7 cellular contexts compared by ENCODE assay signal in genomic region chr11:116787436-116787785, GRCh38. TPM values are rescaled to one million over a fixed set of nuclear protein-coding genes. Genes with fewer than 3 reads are reported as not detected.
A peak's percentile ranks its signal among the peaks of the same experiment; 100 is the strongest.
DNase-seq lines count a peak whose midpoint lies in the region; ATAC-seq, FAIRE-seq and TF ChIP-seq lines count a peak whose summit lies in the region.

No MANE protein-coding gene starts in this region.

- peak overlapping the region; percentile 91 for H3K4me2 ChIP-seq in PC-9

- CTCF ChIA-PET in PC-9 (lab: Charles Lee), result interaction anchor here (1.0 to 1.2 kb wide), 2 partner anchors 48 to 319 kb away, joined by 4 to 11 read pairs; no protein-coding TSS in a partner anchor

- FAIRE-seq in D721Med (lab: Jason Lieb, UNC), result no peak

- DNase-seq in PC-9 (no peak), esophagus squamous epithelium (lab: John Stamatoyannopoulos, UW) (no peak), prostate gland (ENCODE audit: low spot score) (no peak), NCI-H82 treated with DMSO at 0.1 percent for 48 hours (lab: John Stamatoyannopoulos, UW; ENCODE audit: unreplicated experiment) (no peak), A172 (ENCODE audit: low spot score) (no peak), D721Med (ENCODE audit: insufficient read length, low spot score) (no peak)

- H3K27me3 ChIP-seq in PC-9 (ENCODE audit: insufficient read depth, low read depth), result no peaks in the 10 kb centered on the region
- peaks cover 0 to 11% (median 0%) of the 10 kb centered on the region in 4 donors for H3K27me3 ChIP-seq in esophagus squamous epithelium
- no peaks in the 10 kb centered on the region for H3K27me3 ChIP-seq in prostate gland (replicated peaks; ENCODE audit: insufficient read depth)

- TF ChIP-seq CTCF in PC-9 (conservative IDR thresholded peaks at IDR 0.05) (no peak), esophagus squamous epithelium (IDR thresholded peaks at IDR 0.05) (no peak), prostate gland (IDR thresholded peaks at IDR 0.05) (no peak), D721Med (IDR thresholded peaks at IDR 0.05; ENCODE audit: insufficient read depth, missing control alignments) (no peak)

- no peaks in the 10 kb centered on the region for H4K20me1 ChIP-seq in PC-9 (ENCODE audit: insufficient read depth)

- 0% methylated on average over 5 of the region's 15 CpGs; no CpG with 5 or more reads in 1 of the 2 donors for WGBS in esophagus squamous epithelium, 2 donors
- WGBS in prostate gland, result 0% methylated on average over 15 of the region's 15 CpGs

- peaks cover 12% of the 10 kb centered on the region for H3K4me1 ChIP-seq in PC-9 (replicated peaks; ENCODE audit: insufficient read depth)
- H3K4me1 ChIP-seq in esophagus squamous epithelium, result peaks cover 16 to 35% (median 16%) of the 10 kb centered on the region in 3 donors
- H3K4me1 ChIP-seq in prostate gland (replicated peaks), result peaks cover 3% of the 10 kb centered on the region

- no peaks in the 10 kb centered on the region; the same call in 1 of the 2 replicates for H3F3A ChIP-seq in PC-9 (ENCODE audit: insufficient read depth, low read depth)

- intact Hi-C loops in PC-9 (cut with micrococcal nuclease; ENCODE audit: unreplicated experiment) (loop anchor here (5.0 kb wide), 2 partner anchors 50 to 445 kb away; partner anchors contain the start of genes APOA1, PCSK7 and RNF214), esophagus squamous epithelium (cut with DNase I) (no loop called here), prostate gland (cut with DNase I) (loop anchor here (5.0 kb wide), 2 partner anchors 315 to 445 kb away; partner anchors contain the start of genes PCSK7 and RNF214)

- peaks cover 21% of the 10 kb centered on the region for H3K79me2 ChIP-seq in PC-9 (ENCODE audit: low read depth)

- BruUV-seq in PC-9 (replicated peaks; lab: Mats Ljungman, UMichigan), result no TSS peak

- H3K4me3 ChIP-seq in PC-9, result peak overlapping the region; percentile 76
- peak overlapping the region; percentile 78 to 87 (median 82) for H3K4me3 ChIP-seq in esophagus squamous epithelium
- H3K4me3 ChIP-seq in prostate gland, result peak overlapping the region; percentile 79 to 89

- peak overlapping the region; percentile 95 for H2AFZ ChIP-seq in PC-9

- ATAC-seq in GM21360 (IDR thresholded peaks at IDR 0.05; ENCODE audit: unreplicated experiment), result peak; percentile 13

- no peaks in the 10 kb centered on the region for H3K9me3 ChIP-seq in PC-9 (ENCODE audit: insufficient read depth, low read depth)
- H3K9me3 ChIP-seq in esophagus squamous epithelium, result no peaks in the 10 kb centered on the region
- H3K9me3 ChIP-seq in prostate gland, result no peaks in the 10 kb centered on the region

- TF ChIP-seq POLR2A in esophagus squamous epithelium (IDR thresholded peaks at IDR 0.05) (no peak), prostate gland (IDR thresholded peaks at IDR 0.05) (no peak)

- POLR2A ChIA-PET in PC-9 (lab: Charles Lee; ENCODE audit: unreplicated experiment), result interaction anchor here (0.7 kb wide), 1 partner anchor 339 kb away, joined by 5 read pairs; no protein-coding TSS in a partner anchor

- H3K9me2 ChIP-seq in PC-9 (ENCODE audit: insufficient read depth), result no peaks in the 10 kb centered on the region

- no peak overlapping the region; the same call in 1 of the 2 replicates for H3K27ac ChIP-seq in PC-9
- peak overlapping the region; percentile 88 to 93 (median 91) for H3K27ac ChIP-seq in esophagus squamous epithelium
- peak overlapping the region; percentile 73 to 83 for H3K27ac ChIP-seq in prostate gland

- H3K36me3 ChIP-seq in PC-9 (ENCODE audit: low read depth) (peaks cover 38% of the 10 kb centered on the region), esophagus squamous epithelium (peaks cover 9 to 43% (median 32%) of the 10 kb centered on the region in 3 donors), prostate gland (peaks cover 9 to 10% of the 10 kb centered on the region in 2 donors)

RNA-seq across cellular contexts. Expression of gene ZPR1, which starts 0.4 kb away (rescaled TPM):
- total RNA-seq in PC-9 (2021) (29.6 and 33.0 TPM in 2 replicates), esophagus squamous epithelium (10 to 100 TPM; 22.1 to 31.0 (median 26.2) TPM), prostate gland (10 to 100 TPM; 24.6 to 27.6 TPM)
- 36.6 and 44.7 TPM in 2 replicates for total RNA-seq in A172 (2014; rRNA removed; shearing (Covaris generic))

RNA-seq across cellular contexts. Expression of gene APOA5, which starts 4.3 kb away (rescaled TPM):
- total RNA-seq in PC-9 (2021) (not detected in 2 replicates), esophagus squamous epithelium (not detected), prostate gland (under 1 TPM in 1 of 2 donors, not detected in 1; 0.87 TPM)
- not detected in 2 replicates for total RNA-seq in A172 (2014; rRNA removed; shearing (Covaris generic))

RNA-seq across cellular contexts. Expression of gene BUD13, which starts 14.6 kb away (rescaled TPM):
- total RNA-seq in PC-9 (2021) (13.5 and 16.4 TPM in 2 replicates), esophagus squamous epithelium (10 to 100 TPM in 3 of 4 donors, 1 to 10 TPM in 1; 6.0 to 13.9 (median 12.0) TPM), prostate gland (10 to 100 TPM; 12.2 to 16.0 TPM)
- total RNA-seq in A172 (2014; rRNA removed; shearing (Covaris generic)), result 13.8 and 17.1 TPM in 2 replicates

RNA-seq across cellular contexts. Expression of gene APOA4, which starts 35.7 kb away (rescaled TPM):
- total RNA-seq in PC-9 (2021), result not detected in 2 replicates
- not detected for total RNA-seq in esophagus squamous epithelium
- not detected for total RNA-seq in prostate gland
- total RNA-seq in A172 (2014; rRNA removed; shearing (Covaris generic)), result not detected in 2 replicates

RNA-seq across cellular contexts. Expression of gene APOC3, which starts 42.3 kb away (rescaled TPM):
- total RNA-seq in PC-9 (2021), result not detected in 2 replicates
- total RNA-seq in esophagus squamous epithelium, result not detected
- total RNA-seq in prostate gland, result not detected
- not detected in 2 replicates for total RNA-seq in A172 (2014; rRNA removed; shearing (Covaris generic))
